In genomic region chr12:112419269-112420133, GRCh38 we compare ENCODE assay signal across 8 cellular contexts. TPM values are rescaled to one million over a fixed set of nuclear protein-coding genes. Genes with fewer than 3 reads are reported as not detected.
DNase-seq lines count a peak whose midpoint lies in the region; FAIRE-seq and TF ChIP-seq lines count a peak whose summit lies in the region.

No MANE protein-coding gene starts in this region.

- TF ChIP-seq CTCF in brain (conservative IDR thresholded peaks at IDR 0.05): peak in 1 of 2 experiments; percentile 50

- no peaks in the 10 kb centered on the region for H3K9me3 ChIP-seq in small intestine (ENCODE audit: control insufficient read depth, low read depth)

- H3K4me1 Mint-ChIP-seq in brain (peaks cover 52% of the 10 kb centered on the region), immature natural killer cell (peaks cover 43 to 60% of the 10 kb centered on the region in 2 donors)

- no peaks in the 10 kb centered on the region for H3K27me3 Mint-ChIP-seq in brain
- H3K27me3 Mint-ChIP-seq in immature natural killer cell (ENCODE audit: low read depth in 3 of 3): peaks cover 9 to 13% (median 11%) of the 10 kb centered on the region in 3 donors

- H3K36me3 ChIP-seq in small intestine (ENCODE audit: control insufficient read depth in 2 of 2, insufficient read depth in 2 of 2, low read length in 2 of 2): no peaks in the 10 kb centered on the region

- no peak for FAIRE-seq in small intestine (lab: Jason Lieb, UNC)

- H3K36me3 Mint-ChIP-seq in brain: no peaks in the 10 kb centered on the region
- H3K36me3 Mint-ChIP-seq in immature natural killer cell: no peaks in the 10 kb centered on the region

- H3K9me3 Mint-ChIP-seq in brain (peaks cover 0 to 3% (median 0%) of the 10 kb centered on the region in 5 experiments), immature natural killer cell (no peaks in the 10 kb centered on the region)

- DNase-seq in NCI-H748 (lab: John Stamatoyannopoulos, UW; ENCODE audit: unreplicated experiment) (peak; percentile 51), NCI-H748 treated with DMSO at 0.1 percent for 48 hours (lab: John Stamatoyannopoulos, UW) (no peak), HEK293T (ENCODE audit: extremely low spot score) (peak; percentile 65), NOMO-1 treated with DMSO at 0.1 percent for 48 hours (lab: John Stamatoyannopoulos, UW; ENCODE audit: unreplicated experiment) (peak; percentile 14), immature natural killer cell (no peak), small intestine (peak; percentile 56), activated gamma-delta T cell (lab: John Stamatoyannopoulos, UW) (no peak)

- POLR2A ChIA-PET in HEK293T (lab: Yijun Ruan, JAX): interaction anchor here (1.5 kb wide), 1 partner anchor 9 kb away, joined by 3 read pairs; no protein-coding TSS in a partner anchor

- H3K4me1 ChIP-seq in small intestine (ENCODE audit: control insufficient read depth in 2 of 2, insufficient read depth in 1 of 2, low read depth in 1 of 2, low read length in 1 of 2): peaks cover 0 to 10% of the 10 kb centered on the region in 2 donors

- H3K27me3 ChIP-seq in small intestine (ENCODE audit: control insufficient read depth in 2 of 2, insufficient read depth in 2 of 2, low read length in 2 of 2): no peaks in the 10 kb centered on the region

- H3K27ac Mint-ChIP-seq in brain: peak overlapping the region; percentile 92 to 97 (median 94)
- H3K27ac Mint-ChIP-seq in immature natural killer cell: peak overlapping the region; percentile 90 to 95 (median 92)

- CTCF ChIA-PET in HEK293T (lab: Yijun Ruan, JAX): no interaction called here

- H3K4me3 Mint-ChIP-seq in brain (peak overlapping the region; percentile 93 to 99 (median 95)), immature natural killer cell (peak overlapping the region; percentile 86 to 94 (median 92))

- 1 to 4% (median 3%) methylated on average over 27 to 34 of the region's 34 CpGs for WGBS in small intestine, 3 donors

- peak overlapping the region; percentile 89 to 97 for H3K27ac ChIP-seq in small intestine (ENCODE audit: low read depth in 1 of 2, low read length in 1 of 2)

- H3K4me3 ChIP-seq in small intestine (ENCODE audit: low read depth in 1 of 2, low read length in 2 of 2): peak overlapping the region; percentile 87 to 88

TF ChIP-seq in HEK293T, 16 proteins besides CTCF, POLR2A, EP300 and RAD21:
- TF ChIP-seq SUZ12 (IDR thresholded peaks at IDR 0.05): no peak
- no peak for TF ChIP-seq HDGF (IDR thresholded peaks at IDR 0.05; ENCODE audit: borderline replicate concordance)
- TF ChIP-seq BHLHE40 (IDR thresholded peaks at IDR 0.05; ENCODE audit: borderline replicate concordance): no peak
- TF ChIP-seq FOXA1 (IDR thresholded peaks at IDR 0.05): no peak
- TF ChIP-seq L3MBTL2 (conservative IDR thresholded peaks at IDR 0.05): 0 out of 2 replicates have a peak, but pooled peaks have one; percentile 9
- no peak for TF ChIP-seq CTBP1 (IDR thresholded peaks at IDR 0.05; ENCODE audit: borderline replicate concordance)
TF ChIP-seq in HEK293T: peak in this region for 1.

RNA-seq across cellular contexts. Expression of gene PTPN11, which starts 0.8 kb away (rescaled TPM):
- 32.7 TPM for polyA plus RNA-seq in brain (ENCODE audit: insufficient read depth, low read depth, low replicate concordance)
- 10 to 100 TPM; 53.7 to 85.4 (median 58.2) TPM for polyA plus RNA-seq in immature natural killer cell
- 10 to 100 TPM; 22.7 to 30.9 (median 25.5) TPM for polyA plus RNA-seq in small intestine

RNA-seq across cellular contexts. Expression of gene RPL6, which starts 10.1 kb away (rescaled TPM):
- polyA plus RNA-seq in brain (ENCODE audit: insufficient read depth, low read depth, low replicate concordance) (885 TPM), immature natural killer cell (100 to 1,000 TPM; 212 to 435 (median 395) TPM), small intestine (1,000 to 10,000 TPM; 1,016 to 2,257 (median 2,012) TPM)

RNA-seq across cellular contexts. Expression of gene HECTD4, which starts 37.3 kb away (rescaled TPM):
- polyA plus RNA-seq in brain (ENCODE audit: insufficient read depth, low read depth, low replicate concordance): 43.0 TPM
- 1 to 10 TPM in 2 of 3 donors, under 1 TPM in 1; 0.76 to 8.5 (median 2.6) TPM for polyA plus RNA-seq in immature natural killer cell
- polyA plus RNA-seq in small intestine: 10 to 100 TPM in 2 of 3 donors, 1 to 10 TPM in 1; 6.1 to 11.6 (median 11.2) TPM

Comparison
In these comparisons a context has a peak if more than half of its experiments do, and no peak if none do; other contexts are left out.
1. DNase-seq: peak in NCI-H748 (single experiment), HEK293T (single experiment), NOMO-1 treated with DMSO at 0.1 percent for 48 hours (single experiment) and small intestine (single experiment); none in NCI-H748 treated with DMSO at 0.1 percent for 48 hours (single experiment), immature natural killer cell (0 of 3) and activated gamma-delta T cell (single experiment).